In the genomic region with DNA sequence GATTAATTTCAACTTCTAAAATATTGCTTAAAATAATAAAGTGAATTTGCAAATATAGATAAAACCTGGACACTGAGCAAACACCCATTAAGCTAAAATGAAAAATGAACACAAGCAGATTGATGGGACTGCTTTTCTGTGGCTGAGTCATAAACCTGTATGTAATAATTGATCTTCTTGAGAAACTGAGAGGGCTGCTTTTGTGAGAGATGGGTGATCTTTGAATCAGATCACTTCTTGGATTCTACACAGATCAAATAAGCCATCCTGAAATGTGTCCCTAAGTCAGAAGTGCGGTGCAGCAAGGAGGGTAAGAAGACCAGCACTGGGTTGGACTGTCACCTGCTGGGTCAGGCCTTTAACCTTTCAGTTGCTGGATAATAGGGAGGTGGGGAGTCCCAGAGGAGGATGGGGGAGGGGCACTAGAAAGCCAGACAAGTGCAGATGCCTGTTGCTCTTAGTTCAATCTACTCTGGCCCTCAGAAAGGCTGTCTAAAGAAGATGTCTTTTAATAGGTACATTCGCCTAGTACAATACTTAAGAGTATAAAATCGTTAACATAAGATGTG, we compare ENCODE assay signal across 17 cellular contexts.
DNase-seq lines count a peak whose midpoint lies in the region; ATAC-seq, FAIRE-seq and TF ChIP-seq lines count a peak whose summit lies in the region.
"Had no signal": no experiment of that assay in that cellular context is flagged by ENCODE, and none has a peak within 500 bp of the region (broad histone marks: within the 10 kb centered on the region; RNA-seq: fewer than 3 reads in every experiment).

No MANE protein-coding gene starts in this region.

- no peak for TF ChIP-seq POLR2A in A549 (IDR thresholded peaks at IDR 0.05; ENCODE audit: low read length)

- TF ChIP-seq RAD21 in A549 (conservative IDR thresholded peaks at IDR 0.05 in 1 of 2, IDR thresholded peaks at IDR 0.05 in 1 of 2) = no peak

- CTCF ChIA-PET in A549 (lab: Yijun Ruan, JAX) = interaction anchor here (0.7 to 10.1 kb wide), 44 partner anchors 9 to 315 kb away, joined by 3 to 289 read pairs (median 3); a partner anchor contains a TSS
- CTCF ChIA-PET in WTC11 (lab: Charles Lee) = interaction anchor here (1.3 to 2.8 kb wide), 2 partner anchors 284 to 286 kb away, joined by 4 to 27 read pairs; no protein-coding TSS in a partner anchor

- POLR2A ChIA-PET in A549 (lab: Yijun Ruan, JAX) = interaction anchor here (1.0 to 2.3 kb wide), 3 partner anchors 38 to 287 kb away, joined by 3 to 15 read pairs (median 10); a partner anchor contains a TSS
- POLR2A ChIA-PET in WTC11 (lab: Charles Lee) = interaction anchor here (1.0 kb wide), 1 partner anchor 289 kb away, joined by 3 read pairs; no protein-coding TSS in a partner anchor

- no peak overlapping the region for H3K27ac Mint-ChIP-seq in WTC11
- H3K27ac Mint-ChIP-seq: HFFc6 had no signal

- peaks cover 63% of the 10 kb centered on the region for H3K9me3 Mint-ChIP-seq in WTC11
- H3K9me3 Mint-ChIP-seq: HFFc6 had no signal

- ATAC-seq in activated CD4-positive, CD25-positive, alpha-beta regulatory T cell treated with anti-CD3 and anti-CD28 coated beads, Interleukin-2, amount 50 U/mL, for 24 hours = peak; percentile 37 to 40
- ATAC-seq in A549 = no peak; a peak in 1 of 6 replicates
- ATAC-seq in WTC11 = peak; percentile 74
- ATAC-seq in GM21723 (IDR thresholded peaks at IDR 0.05; ENCODE audit: unreplicated experiment) = no peak

- H3K27me3 Mint-ChIP-seq in WTC11 (ENCODE audit: low read depth) = peaks cover 3% of the 10 kb centered on the region; the same call in 1 of the 2 replicates

- no peak overlapping the region for H3K4me3 ChIP-seq in A549
- H3K4me3 ChIP-seq: BLaER1 treated with 17β-estradiol and CSF1 and Interleukin-3, amounts not matched to agents 10 nM and 100 nM; left lung; smooth muscle cell had no signal

- H3K36me3 Mint-ChIP-seq in WTC11 = peaks cover 17% of the 10 kb centered on the region
- H3K36me3 Mint-ChIP-seq: brain had no signal

- 57% methylated on average over 3 of the region's 3 CpGs for WGBS in A549 (ENCODE audit: missing lambda C conversion rate)

- H3K9me3 ChIP-seq in A549 = no peaks in the 10 kb centered on the region

- peaks cover 44% of the 10 kb centered on the region for H3K4me1 Mint-ChIP-seq in WTC11
- H3K4me1 Mint-ChIP-seq: neural crest cell had no signal

- peaks cover 12% of the 10 kb centered on the region; the same call in 1 of the 3 replicates for H3K4me1 ChIP-seq in A549

- TF ChIP-seq EP300 in A549 (IDR thresholded peaks at IDR 0.05) = no peak

- no peak overlapping the region for H3K4me3 Mint-ChIP-seq in WTC11
- H3K4me3 Mint-ChIP-seq: brain, HFFc6, neural crest cell had no signal

- peak overlapping the region; percentile 67; a peak in 5 of 6 replicates for H3K27ac ChIP-seq in A549
- H3K27ac ChIP-seq: RWPE1 had no signal

- FAIRE-seq in A549 (lab: Jason Lieb, UNC) = no peak

- DNase-seq in activated CD4-positive, CD25-positive, alpha-beta regulatory T cell treated with anti-CD3 and anti-CD28 coated beads, Interleukin-2, amount 50 U/mL, for 72 hours = no peak
- no peak for DNase-seq in A549 (ENCODE audit: low read depth in 1 of 2, low spot score in 1 of 2)
- peak; percentile 36 for DNase-seq in WTC11 (ENCODE audit: low spot score)
- peak; percentile 49 for DNase-seq in iPS-NIHi11 (ENCODE audit: low spot score)
- DNase-seq in activated gamma-delta T cell treated with Interleukin-2 at 50 U/mL for 16 hours = no peak
- DNase-seq in NCI-H526 treated with DMSO at 0.1 percent for 48 hours (lab: John Stamatoyannopoulos, UW) = no peak
- DNase-seq: activated CD8-positive, alpha-beta memory T cell treated with anti-CD3 and anti-CD28 coated beads, Interleukin-2, amount 50 U/mL, for 4 hours; HFFc6; left lung; stimulated activated CD4-positive, alpha-beta T cell treated with anti-CD3 and anti-CD28 coated beads, Interleukin-4, amount 100 ng/mL, for 1 hour had no signal

- H3K4me2 ChIP-seq in A549 = peak overlapping the region; percentile 49; the same call in 2 of the 3 replicates
- H3K4me2 ChIP-seq: smooth muscle cell had no signal

- no peak for TF ChIP-seq CTCF in A549 (IDR thresholded peaks at IDR 0.05)
- no peak for TF ChIP-seq CTCF in WTC11 (IDR thresholded peaks at IDR 0.05)

TF ChIP-seq in A549, 52 proteins besides CTCF, POLR2A, EP300 and RAD21:
- no peak for TF ChIP-seq CHD4 (IDR thresholded peaks at IDR 0.05; ENCODE audit: borderline replicate concordance)
- no peak for TF ChIP-seq FOSB (CRISPR knock-in tag; IDR thresholded peaks at IDR 0.05)
- no peak for TF ChIP-seq TP53 (CRISPR knock-in tag; IDR thresholded peaks at IDR 0.05)
- TF ChIP-seq, protein P1, sequence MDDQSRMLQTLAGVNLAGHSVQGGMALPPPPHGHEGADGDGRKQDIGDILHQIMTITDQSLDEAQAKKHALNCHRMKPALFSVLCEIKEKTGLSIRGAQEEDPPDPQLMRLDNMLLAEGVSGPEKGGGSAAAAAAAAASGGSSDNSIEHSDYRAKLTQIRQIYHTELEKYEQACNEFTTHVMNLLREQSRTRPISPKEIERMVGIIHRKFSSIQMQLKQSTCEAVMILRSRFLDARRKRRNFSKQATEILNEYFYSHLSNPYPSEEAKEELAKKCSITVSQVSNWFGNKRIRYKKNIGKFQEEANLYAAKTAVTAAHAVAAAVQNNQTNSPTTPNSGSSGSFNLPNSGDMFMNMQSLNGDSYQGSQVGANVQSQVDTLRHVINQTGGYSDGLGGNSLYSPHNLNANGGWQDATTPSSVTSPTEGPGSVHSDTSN (IDR thresholded peaks at IDR 0.05) = no peak
- TF ChIP-seq HOXB5 (CRISPR knock-in tag; IDR thresholded peaks at IDR 0.05) = no peak
- TF ChIP-seq, protein P2, sequence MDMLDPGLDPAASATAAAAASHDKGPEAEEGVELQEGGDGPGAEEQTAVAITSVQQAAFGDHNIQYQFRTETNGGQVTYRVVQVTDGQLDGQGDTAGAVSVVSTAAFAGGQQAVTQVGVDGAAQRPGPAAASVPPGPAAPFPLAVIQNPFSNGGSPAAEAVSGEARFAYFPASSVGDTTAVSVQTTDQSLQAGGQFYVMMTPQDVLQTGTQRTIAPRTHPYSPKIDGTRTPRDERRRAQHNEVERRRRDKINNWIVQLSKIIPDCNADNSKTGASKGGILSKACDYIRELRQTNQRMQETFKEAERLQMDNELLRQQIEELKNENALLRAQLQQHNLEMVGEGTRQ (IDR thresholded peaks at IDR 0.05) = no peak
- no peak for TF ChIP-seq KDM5A (IDR thresholded peaks at IDR 0.05)

TF ChIP-seq in WTC11, 78 proteins besides CTCF, POLR2A, EP300 and RAD21 (continues in another document):
- TF ChIP-seq HMGA2 (CRISPR knock-in tag; IDR thresholded peaks at IDR 0.05) (no peak), ESRRA (CRISPR knock-in tag; IDR thresholded peaks at IDR 0.05; ENCODE audit: borderline replicate concordance) (no peak), SMAD4 (CRISPR knock-in tag; IDR thresholded peaks at IDR 0.05) (no peak), NR1H2 (CRISPR knock-in tag; IDR thresholded peaks at IDR 0.05) (no peak), JAZF1 (CRISPR knock-in tag; IDR thresholded peaks at IDR 0.05) (no peak), ETV6 (CRISPR knock-in tag; IDR thresholded peaks at IDR 0.05) (no peak)
- TF ChIP-seq, protein P3, sequence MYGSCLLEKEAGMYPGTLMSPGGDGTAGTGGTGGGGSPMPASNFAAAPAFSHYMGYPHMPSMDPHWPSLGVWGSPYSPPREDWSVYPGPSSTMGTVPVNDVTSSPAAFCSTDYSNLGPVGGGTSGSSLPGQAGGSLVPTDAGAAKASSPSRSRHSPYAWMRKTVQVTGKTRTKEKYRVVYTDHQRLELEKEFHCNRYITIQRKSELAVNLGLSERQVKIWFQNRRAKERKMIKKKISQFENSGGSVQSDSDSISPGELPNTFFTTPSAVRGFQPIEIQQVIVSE (CRISPR knock-in tag; IDR thresholded peaks at IDR 0.05; ENCODE audit: borderline replicate concordance) = no peak
- TF ChIP-seq, protein P4, sequence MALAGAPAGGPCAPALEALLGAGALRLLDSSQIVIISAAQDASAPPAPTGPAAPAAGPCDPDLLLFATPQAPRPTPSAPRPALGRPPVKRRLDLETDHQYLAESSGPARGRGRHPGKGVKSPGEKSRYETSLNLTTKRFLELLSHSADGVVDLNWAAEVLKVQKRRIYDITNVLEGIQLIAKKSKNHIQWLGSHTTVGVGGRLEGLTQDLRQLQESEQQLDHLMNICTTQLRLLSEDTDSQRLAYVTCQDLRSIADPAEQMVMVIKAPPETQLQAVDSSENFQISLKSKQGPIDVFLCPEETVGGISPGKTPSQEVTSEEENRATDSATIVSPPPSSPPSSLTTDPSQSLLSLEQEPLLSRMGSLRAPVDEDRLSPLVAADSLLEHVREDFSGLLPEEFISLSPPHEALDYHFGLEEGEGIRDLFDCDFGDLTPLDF (CRISPR knock-in tag; IDR thresholded peaks at IDR 0.05) = no peak
- TF ChIP-seq, protein P5, sequence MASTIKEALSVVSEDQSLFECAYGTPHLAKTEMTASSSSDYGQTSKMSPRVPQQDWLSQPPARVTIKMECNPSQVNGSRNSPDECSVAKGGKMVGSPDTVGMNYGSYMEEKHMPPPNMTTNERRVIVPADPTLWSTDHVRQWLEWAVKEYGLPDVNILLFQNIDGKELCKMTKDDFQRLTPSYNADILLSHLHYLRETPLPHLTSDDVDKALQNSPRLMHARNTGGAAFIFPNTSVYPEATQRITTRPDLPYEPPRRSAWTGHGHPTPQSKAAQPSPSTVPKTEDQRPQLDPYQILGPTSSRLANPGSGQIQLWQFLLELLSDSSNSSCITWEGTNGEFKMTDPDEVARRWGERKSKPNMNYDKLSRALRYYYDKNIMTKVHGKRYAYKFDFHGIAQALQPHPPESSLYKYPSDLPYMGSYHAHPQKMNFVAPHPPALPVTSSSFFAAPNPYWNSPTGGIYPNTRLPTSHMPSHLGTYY (CRISPR knock-in tag; IDR thresholded peaks at IDR 0.05) = no peak
- TF ChIP-seq, protein P6, sequence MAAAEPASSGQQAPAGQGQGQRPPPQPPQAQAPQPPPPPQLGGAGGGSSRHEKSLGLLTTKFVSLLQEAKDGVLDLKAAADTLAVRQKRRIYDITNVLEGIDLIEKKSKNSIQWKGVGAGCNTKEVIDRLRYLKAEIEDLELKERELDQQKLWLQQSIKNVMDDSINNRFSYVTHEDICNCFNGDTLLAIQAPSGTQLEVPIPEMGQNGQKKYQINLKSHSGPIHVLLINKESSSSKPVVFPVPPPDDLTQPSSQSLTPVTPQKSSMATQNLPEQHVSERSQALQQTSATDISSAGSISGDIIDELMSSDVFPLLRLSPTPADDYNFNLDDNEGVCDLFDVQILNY (CRISPR knock-in tag; IDR thresholded peaks at IDR 0.05) = no peak

Comparison
In these comparisons a context has a peak if more than half of its experiments do, and no peak if none do; other contexts are left out.
1. ATAC-seq: peak in activated CD4-positive, CD25-positive, alpha-beta regulatory T cell treated with anti-CD3 and anti-CD28 coated beads, Interleukin-2, amount 50 U/mL, for 24 hours (2 of 2) and WTC11 (single experiment); none in A549 (0 of 2) and GM21723 (single experiment).
2. DNase-seq: peak in WTC11 (single experiment) and iPS-NIHi11 (single experiment); none in activated CD4-positive, CD25-positive, alpha-beta regulatory T cell treated with anti-CD3 and anti-CD28 coated beads, Interleukin-2, amount 50 U/mL, for 72 hours (single experiment), A549 (0 of 2), activated gamma-delta T cell treated with Interleukin-2 at 50 U/mL for 16 hours (single experiment) and NCI-H526 treated with DMSO at 0.1 percent for 48 hours (single experiment).